Comparison of ENCODE assay signal across 1 cellular context in genomic region chr9:76458903-76459690, GRCh38.
TF ChIP-seq lines count a peak whose summit lies in the region.

Gene GCNT1, plus strand, starts transcription at chr9:76459182. Its CDS starts 43,200 bp downstream, at chr9:76502382.

TF ChIP-seq in HCT116, 20 proteins besides CTCF, POLR2A, EP300 and RAD21 (continued from another document):
- TF ChIP-seq REST (IDR thresholded peaks at IDR 0.05; ENCODE audit: low read depth) (no peak), ZFX (IDR thresholded peaks at IDR 0.05) (no peak), TCF7L2 (IDR thresholded peaks at IDR 0.05; ENCODE audit: borderline replicate concordance, extremely low read depth, insufficient read depth, insufficient read length) (no peak), FOSL1 (IDR thresholded peaks at IDR 0.05; ENCODE audit: low read depth) (no peak), EZH2phosphoT487 (IDR thresholded peaks at IDR 0.05; ENCODE audit: borderline replicate concordance) (no peak), ZNF274 (IDR thresholded peaks at IDR 0.05; ENCODE audit: low read depth, low read length) (no peak), YY1 (IDR thresholded peaks at IDR 0.05; ENCODE audit: extremely low read depth, insufficient replicate concordance, low read depth, low read length) (peak; percentile 47), JUND (IDR thresholded peaks at IDR 0.05) (no peak), EGR1 (IDR thresholded peaks at IDR 0.05; ENCODE audit: low read depth) (peak; percentile 81), CEBPB (IDR thresholded peaks at IDR 0.05; ENCODE audit: low read depth) (no peak)
- TF ChIP-seq, protein P1, sequence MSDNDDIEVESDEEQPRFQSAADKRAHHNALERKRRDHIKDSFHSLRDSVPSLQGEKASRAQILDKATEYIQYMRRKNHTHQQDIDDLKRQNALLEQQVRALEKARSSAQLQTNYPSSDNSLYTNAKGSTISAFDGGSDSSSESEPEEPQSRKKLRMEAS (IDR thresholded peaks at IDR 0.05) = peak; percentile 93
- TF ChIP-seq, protein P2, sequence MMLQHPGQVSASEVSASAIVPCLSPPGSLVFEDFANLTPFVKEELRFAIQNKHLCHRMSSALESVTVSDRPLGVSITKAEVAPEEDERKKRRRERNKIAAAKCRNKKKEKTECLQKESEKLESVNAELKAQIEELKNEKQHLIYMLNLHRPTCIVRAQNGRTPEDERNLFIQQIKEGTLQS (IDR thresholded peaks at IDR 0.05) = no peak
- TF ChIP-seq, protein P3, sequence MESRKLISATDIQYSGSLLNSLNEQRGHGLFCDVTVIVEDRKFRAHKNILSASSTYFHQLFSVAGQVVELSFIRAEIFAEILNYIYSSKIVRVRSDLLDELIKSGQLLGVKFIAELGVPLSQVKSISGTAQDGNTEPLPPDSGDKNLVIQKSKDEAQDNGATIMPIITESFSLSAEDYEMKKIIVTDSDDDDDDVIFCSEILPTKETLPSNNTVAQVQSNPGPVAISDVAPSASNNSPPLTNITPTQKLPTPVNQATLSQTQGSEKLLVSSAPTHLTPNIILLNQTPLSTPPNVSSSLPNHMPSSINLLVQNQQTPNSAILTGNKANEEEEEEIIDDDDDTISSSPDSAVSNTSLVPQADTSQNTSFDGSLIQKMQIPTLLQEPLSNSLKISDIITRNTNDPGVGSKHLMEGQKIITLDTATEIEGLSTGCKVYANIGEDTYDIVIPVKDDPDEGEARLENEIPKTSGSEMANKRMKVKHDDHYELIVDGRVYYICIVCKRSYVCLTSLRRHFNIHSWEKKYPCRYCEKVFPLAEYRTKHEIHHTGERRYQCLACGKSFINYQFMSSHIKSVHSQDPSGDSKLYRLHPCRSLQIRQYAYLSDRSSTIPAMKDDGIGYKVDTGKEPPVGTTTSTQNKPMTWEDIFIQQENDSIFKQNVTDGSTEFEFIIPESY (IDR thresholded peaks at IDR 0.05; ENCODE audit: extremely low read depth, insufficient replicate concordance, low read length) = no peak
TF ChIP-seq in HCT116: peak in this region for 7.
